8 cellular contexts compared by ENCODE assay signal in genomic region chr19:45405435-45406164, GRCh38. TPM values are rescaled to one million over a fixed set of nuclear protein-coding genes. Genes with fewer than 3 reads are reported as not detected.
A peak's percentile ranks its signal among the peaks of the same experiment; 100 is the strongest.
DNase-seq lines count a peak whose midpoint lies in the region; ATAC-seq lines count a peak whose summit lies in the region.

No MANE protein-coding gene starts in this region.

- 1% methylated on average over 44 of the region's 45 CpGs for WGBS in HUES64
- WGBS in esophagus, 2 donors = 0% methylated on average over 45 of the region's 45 CpGs

- peak overlapping the region; percentile 97 for H3K27ac ChIP-seq in HUES64 (ENCODE audit: low read depth, low read length)
- peak overlapping the region; percentile 98 to 99 for H3K27ac ChIP-seq in esophagus (ENCODE audit: low read depth in 2 of 2, low read length in 1 of 2)
- peak overlapping the region; percentile 96 for H3K27ac ChIP-seq in muscle layer of duodenum (ENCODE audit: low read length)

- H3K4me1 ChIP-seq in HUES64 (ENCODE audit: insufficient read depth, low read length) (peaks cover 15% of the 10 kb centered on the region), esophagus (ENCODE audit: control insufficient read depth in 2 of 2, insufficient read depth in 2 of 2, low read length in 1 of 2) (no peaks in the 10 kb centered on the region), muscle layer of duodenum (ENCODE audit: control insufficient read depth in 1 of 2, insufficient read depth in 2 of 2, low read length in 2 of 2) (peaks cover 4 to 34% of the 10 kb centered on the region in 2 donors)

- DNase-seq in DMS 273 (lab: John Stamatoyannopoulos, UW; ENCODE audit: unreplicated experiment) = peak; percentile 96
- peak; percentile 54 for DNase-seq in OCI-M2 (lab: John Stamatoyannopoulos, UW; ENCODE audit: unreplicated experiment)
- peak; percentile 82 for DNase-seq in activated T-cell treated with anti-CD3 and anti-CD28 coated beads, Interleukin-2, amount 50 U/mL, for 1 hour
- DNase-seq in stimulated activated CD8-positive, alpha-beta memory T cell treated with anti-CD3 and anti-CD28 coated beads, Interleukin-7, amount 100 ng/mL, for 1 hour (ENCODE audit: low read depth in 2 of 2) = peak; percentile 55 to 63

- H3K4me3 ChIP-seq in HUES64 (ENCODE audit: low read length) (peak overlapping the region; percentile 87), esophagus (ENCODE audit: low read depth in 1 of 2, low read length in 2 of 2) (peak overlapping the region; percentile 84 to 93), muscle layer of duodenum (ENCODE audit: low read depth in 1 of 2, low read length in 2 of 2) (peak overlapping the region; percentile 91 to 96)

- H3K9me3 ChIP-seq in HUES64 (ENCODE audit: insufficient read depth, low read depth, low read length) (no peaks in the 10 kb centered on the region), esophagus (ENCODE audit: control insufficient read depth in 2 of 2, insufficient read depth in 1 of 2, low read depth in 1 of 2, low read length in 1 of 2) (no peaks in the 10 kb centered on the region), muscle layer of duodenum (ENCODE audit: control insufficient read depth in 1 of 2, low read length in 2 of 2) (no peaks in the 10 kb centered on the region)

- H3K27me3 ChIP-seq in HUES64 (ENCODE audit: insufficient read depth, low read length) (peaks cover 8% of the 10 kb centered on the region; the same call in 1 of the 2 replicates), esophagus (ENCODE audit: control insufficient read depth in 1 of 2, insufficient read depth in 2 of 2, low read length in 2 of 2) (no peaks in the 10 kb centered on the region), muscle layer of duodenum (ENCODE audit: low read depth, low read length) (peaks cover 13% of the 10 kb centered on the region)

- peak; percentile 41 for ATAC-seq in GM21423 (IDR thresholded peaks at IDR 0.05; ENCODE audit: unreplicated experiment)

- peak overlapping the region; percentile 99 for H3K9ac ChIP-seq in HUES64 (ENCODE audit: low read depth, low read length)

- H3K36me3 ChIP-seq in HUES64 (ENCODE audit: insufficient read depth, low read length) (peaks cover 18% of the 10 kb centered on the region), esophagus (ENCODE audit: control insufficient read depth in 2 of 2, insufficient read depth in 2 of 2, low read length in 1 of 2) (no peaks in the 10 kb centered on the region), muscle layer of duodenum (ENCODE audit: control insufficient read depth in 1 of 2, insufficient read depth in 2 of 2, low read length in 2 of 2) (peaks cover 0 to 17% of the 10 kb centered on the region in 2 donors)

RNA-seq across cellular contexts. Expression of gene PPP1R13L, which starts 0.7 kb away (rescaled TPM):
- 15.4 TPM for polyA plus RNA-seq in HUES64 (2013, experiment 1 of 2)
- polyA plus RNA-seq in HUES64 (2013, experiment 2 of 2) = 19.3 TPM
- polyA plus RNA-seq in esophagus = 100 to 1,000 TPM; 163 to 233 TPM

RNA-seq across cellular contexts. Expression of gene POLR1G, which starts 0.8 kb away (rescaled TPM):
- polyA plus RNA-seq in HUES64 (2013, experiment 1 of 2) = 22.8 TPM
- 22.9 TPM for polyA plus RNA-seq in HUES64 (2013, experiment 2 of 2)
- polyA plus RNA-seq in esophagus = 1 to 10 TPM; 6.3 to 6.8 TPM

RNA-seq across cellular contexts. Expression of gene ERCC1, which starts 18.1 kb away (rescaled TPM):
- 34.4 TPM for polyA plus RNA-seq in HUES64 (2013, experiment 1 of 2)
- 45.5 TPM for polyA plus RNA-seq in HUES64 (2013, experiment 2 of 2)
- polyA plus RNA-seq in esophagus = 10 to 100 TPM; 33.3 to 33.4 TPM

RNA-seq across cellular contexts. Expression of gene ERCC2, which starts 35.2 kb away (rescaled TPM):
- 45.8 TPM for polyA plus RNA-seq in HUES64 (2013, experiment 1 of 2)
- polyA plus RNA-seq in HUES64 (2013, experiment 2 of 2) = 43.3 TPM
- polyA plus RNA-seq in esophagus = 1 to 10 TPM; 6.1 to 8.8 TPM

Comparison
In these comparisons a context has a peak if more than half of its experiments do, and no peak if none do; other contexts are left out.
1. Peak in every context shown above with its lines: DNase-seq, ATAC-seq, H3K4me3 ChIP-seq and H3K27ac ChIP-seq.